In the genomic region with DNA sequence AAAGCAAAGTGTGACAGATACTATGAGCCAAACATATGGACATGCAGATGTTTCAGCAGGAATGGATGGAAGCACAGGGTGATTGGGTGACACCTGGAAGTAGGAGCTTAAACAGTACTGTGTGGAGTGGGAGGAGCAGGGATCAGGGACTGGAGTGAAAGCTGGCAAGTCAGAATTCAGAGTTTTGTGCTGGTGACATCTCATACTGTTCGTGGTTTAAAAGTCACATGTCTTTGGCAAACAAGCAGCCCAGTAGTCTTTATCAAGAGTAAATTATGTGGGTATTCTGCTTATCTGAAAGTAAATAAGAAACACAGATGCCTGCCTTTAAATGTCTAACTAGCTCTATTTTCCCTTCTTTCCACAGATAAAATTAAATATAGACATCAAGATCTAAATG, we compare ENCODE assay signal across 19 cellular contexts.
DNase-seq lines count a peak whose midpoint lies in the region; ATAC-seq, FAIRE-seq and TF ChIP-seq lines count a peak whose summit lies in the region.
"Had no signal": no experiment of that assay in that cellular context is flagged by ENCODE, and none has a peak within 500 bp of the region (broad histone marks: within the 10 kb centered on the region; RNA-seq: fewer than 3 reads in every experiment).

No MANE protein-coding gene starts in this region.

- TF ChIP-seq RAD21 in A549 (conservative IDR thresholded peaks at IDR 0.05 in 1 of 2, IDR thresholded peaks at IDR 0.05 in 1 of 2) = no peak

- H3K9me3 ChIP-seq in A549 (no peaks in the 10 kb centered on the region), mucosa of descending colon (no peaks in the 10 kb centered on the region)
- H3K9me3 ChIP-seq: gastroesophageal sphincter had no signal

- DNase-seq in A549 (ENCODE audit: low read depth in 1 of 2, low spot score in 1 of 2) (no peak), NCI-H146 (lab: John Stamatoyannopoulos, UW) (peak; percentile 10), astrocyte of the hippocampus (ENCODE audit: low read depth, low spot score) (peak; percentile 39), mucosa of descending colon (no peak), GM20000 (ENCODE audit: low spot score) (no peak), dorsolateral prefrontal cortex (no peak)
- DNase-seq: activated CD4-positive, alpha-beta T cell treated with anti-CD3 and anti-CD28 coated beads, Interleukin-2, amount 50 U/mL, for 1 hour; activated T-cell treated with anti-CD3 and anti-CD28 coated beads, Interleukin-2, amount 50 U/mL, for 24 hours; KG1; left ventricle myocardium superior; naive thymus-derived CD4-positive, alpha-beta T cell; NCI-H1092 treated with DMSO at 0.1 percent for 48 hours; NCI-H226; stimulated activated CD4-positive, alpha-beta T cell treated with anti-CD3 and anti-CD28 coated beads, Interleukin-15, amount 100 ng/mL, for 24 hours had no signal

- H3K4me2 ChIP-seq in A549 = peak overlapping the region; percentile 27; the same call in 2 of the 3 replicates

- no peak overlapping the region for H3K4me3 ChIP-seq in A549
- H3K4me3 ChIP-seq in mucosa of descending colon = no peak overlapping the region
- no peak overlapping the region for H3K4me3 ChIP-seq in dorsolateral prefrontal cortex
- H3K4me3 ChIP-seq: gastroesophageal sphincter had no signal

- POLR2A ChIA-PET in A549 (lab: Yijun Ruan, JAX) = no interaction called here

- CTCF ChIA-PET in A549 (lab: Yijun Ruan, JAX) = no interaction called here

- intact Hi-C loops in mucosa of descending colon (cut with DNase I, micrococcal nuclease) = no loop called here
- intact Hi-C loops in dorsolateral prefrontal cortex (cut with DNase I) = loop anchor here (10.0 kb wide), 5 partner anchors 119 to 421 kb away; no protein-coding TSS in a partner anchor

- H3K27me3 ChIP-seq in dorsolateral prefrontal cortex = no peaks in the 10 kb centered on the region
- H3K27me3 ChIP-seq: gastroesophageal sphincter had no signal

- H3K36me3 ChIP-seq in mucosa of descending colon (ENCODE audit: low read depth) = no peaks in the 10 kb centered on the region
- H3K36me3 ChIP-seq: gastroesophageal sphincter had no signal

- TF ChIP-seq EP300 in A549 (IDR thresholded peaks at IDR 0.05) = no peak

- no peak for ATAC-seq in A549
- ATAC-seq in mucosa of descending colon = peak; percentile 25
- no peak for ATAC-seq in GM18498 (IDR thresholded peaks at IDR 0.05; ENCODE audit: unreplicated experiment)
- no peak for ATAC-seq in GM18909 (IDR thresholded peaks at IDR 0.05; ENCODE audit: poor library complexity, unreplicated experiment)
- ATAC-seq: gastroesophageal sphincter; left ventricle myocardium superior; naive thymus-derived CD4-positive, alpha-beta T cell had no signal

- no peak for TF ChIP-seq CTCF in A549 (IDR thresholded peaks at IDR 0.05)
- TF ChIP-seq CTCF in mucosa of descending colon (IDR thresholded peaks at IDR 0.05) = no peak
- TF ChIP-seq CTCF in GM20000 (IDR thresholded peaks at IDR 0.05; ENCODE audit: extremely low read depth, missing control alignments) = no peak
- no peak for TF ChIP-seq CTCF in dorsolateral prefrontal cortex (IDR thresholded peaks at IDR 0.05 in 54 of 56, conservative IDR thresholded peaks at IDR 0.05 in 2 of 56; ENCODE audit: low read depth in 1 of 56, partially characterized antibody in 56 of 56)

- no peak overlapping the region for H3K27ac ChIP-seq in A549
- no peak overlapping the region for H3K27ac ChIP-seq in dorsolateral prefrontal cortex
- H3K27ac ChIP-seq: gastroesophageal sphincter had no signal

- peaks cover 17% of the 10 kb centered on the region for H3K4me1 ChIP-seq in A549
- H3K4me1 ChIP-seq in mucosa of descending colon (ENCODE audit: low read depth) = no peaks in the 10 kb centered on the region

- TF ChIP-seq POLR2A in A549 (IDR thresholded peaks at IDR 0.05; ENCODE audit: low read length) = no peak

- WGBS in A549 (ENCODE audit: missing lambda C conversion rate) = 15% methylated on average over 1 of the region's 1 CpG

- FAIRE-seq in A549 (lab: Jason Lieb, UNC) = no peak
- FAIRE-seq: H1, TTC549 had no signal

TF ChIP-seq in A549, 52 proteins besides CTCF, POLR2A, EP300 and RAD21:
- TF ChIP-seq, protein P1, sequence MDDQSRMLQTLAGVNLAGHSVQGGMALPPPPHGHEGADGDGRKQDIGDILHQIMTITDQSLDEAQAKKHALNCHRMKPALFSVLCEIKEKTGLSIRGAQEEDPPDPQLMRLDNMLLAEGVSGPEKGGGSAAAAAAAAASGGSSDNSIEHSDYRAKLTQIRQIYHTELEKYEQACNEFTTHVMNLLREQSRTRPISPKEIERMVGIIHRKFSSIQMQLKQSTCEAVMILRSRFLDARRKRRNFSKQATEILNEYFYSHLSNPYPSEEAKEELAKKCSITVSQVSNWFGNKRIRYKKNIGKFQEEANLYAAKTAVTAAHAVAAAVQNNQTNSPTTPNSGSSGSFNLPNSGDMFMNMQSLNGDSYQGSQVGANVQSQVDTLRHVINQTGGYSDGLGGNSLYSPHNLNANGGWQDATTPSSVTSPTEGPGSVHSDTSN (IDR thresholded peaks at IDR 0.05) = no peak
- no peak for TF ChIP-seq RARB (CRISPR knock-in tag; IDR thresholded peaks at IDR 0.05)
- TF ChIP-seq ZSCAN20 (CRISPR knock-in tag; IDR thresholded peaks at IDR 0.05) = no peak
- TF ChIP-seq HEYL (CRISPR knock-in tag; IDR thresholded peaks at IDR 0.05) = no peak
- TF ChIP-seq ZC3H11A (IDR thresholded peaks at IDR 0.05) = no peak
- TF ChIP-seq KDM1A (IDR thresholded peaks at IDR 0.05; ENCODE audit: low read depth) = no peak
- TF ChIP-seq MAFK (IDR thresholded peaks at IDR 0.05; ENCODE audit: partially characterized antibody) = no peak
- TF ChIP-seq ATOH8 (CRISPR knock-in tag; IDR thresholded peaks at IDR 0.05; ENCODE audit: low read depth) = no peak
- no peak for TF ChIP-seq FOSL2 (IDR thresholded peaks at IDR 0.05)
- no peak for TF ChIP-seq FOSL2 (CRISPR knock-in tag; IDR thresholded peaks at IDR 0.05)
- TF ChIP-seq GATA3 (IDR thresholded peaks at IDR 0.05; ENCODE audit: borderline replicate concordance) = no peak
- TF ChIP-seq FOXS1 (CRISPR knock-in tag; IDR thresholded peaks at IDR 0.05) = no peak
- TF ChIP-seq, protein P2, sequence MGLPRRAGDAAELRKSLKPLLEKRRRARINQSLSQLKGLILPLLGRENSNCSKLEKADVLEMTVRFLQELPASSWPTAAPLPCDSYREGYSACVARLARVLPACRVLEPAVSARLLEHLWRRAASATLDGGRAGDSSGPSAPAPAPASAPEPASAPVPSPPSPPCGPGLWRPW (IDR thresholded peaks at IDR 0.05) = no peak
- no peak for TF ChIP-seq HOXB13 (CRISPR knock-in tag; IDR thresholded peaks at IDR 0.05; ENCODE audit: low read depth)
- TF ChIP-seq RFX5 (IDR thresholded peaks at IDR 0.05) = no peak
- TF ChIP-seq JUNB (IDR thresholded peaks at IDR 0.05) = no peak
- TF ChIP-seq SREBF2 (IDR thresholded peaks at IDR 0.05) = no peak
- no peak for TF ChIP-seq REST (IDR thresholded peaks at IDR 0.05)
- TF ChIP-seq, protein P3, sequence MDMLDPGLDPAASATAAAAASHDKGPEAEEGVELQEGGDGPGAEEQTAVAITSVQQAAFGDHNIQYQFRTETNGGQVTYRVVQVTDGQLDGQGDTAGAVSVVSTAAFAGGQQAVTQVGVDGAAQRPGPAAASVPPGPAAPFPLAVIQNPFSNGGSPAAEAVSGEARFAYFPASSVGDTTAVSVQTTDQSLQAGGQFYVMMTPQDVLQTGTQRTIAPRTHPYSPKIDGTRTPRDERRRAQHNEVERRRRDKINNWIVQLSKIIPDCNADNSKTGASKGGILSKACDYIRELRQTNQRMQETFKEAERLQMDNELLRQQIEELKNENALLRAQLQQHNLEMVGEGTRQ (IDR thresholded peaks at IDR 0.05) = no peak
TF ChIP-seq in A549: peak in this region for 0.

Comparison
In these comparisons a context has a peak if more than half of its experiments do, and no peak if none do; other contexts are left out.
1. DNase-seq: peak in NCI-H146 (single experiment) and astrocyte of the hippocampus (single experiment); none in A549 (0 of 2), mucosa of descending colon (0 of 3), GM20000 (single experiment) and dorsolateral prefrontal cortex (0 of 10).
2. intact Hi-C loops: an anchor here in dorsolateral prefrontal cortex (10.0 kb wide); none called in mucosa of descending colon.